In genomic region chr18:73835656-73836055, GRCh38 we compare ENCODE assay signal across 26 cellular contexts.
"Had no signal": no experiment of that assay in that cellular context is flagged by ENCODE, and none has a peak within 500 bp of the region (broad histone marks: within the 10 kb centered on the region; RNA-seq: fewer than 3 reads in every experiment).

No MANE protein-coding gene starts in this region.

- H3K79me2 ChIP-seq: parathyroid adenoma had no signal

- H3K4me1 ChIP-seq: adrenal gland, ascending aorta, heart left ventricle, parathyroid adenoma, suprapubic skin, tibial artery, upper lobe of right lung had no signal

- H3K27me3 ChIP-seq: adrenal gland, ascending aorta, brain microvascular endothelial cell, heart left ventricle, suprapubic skin, tibial artery, upper lobe of right lung had no signal

- H3K9me3 ChIP-seq: adrenal gland, ascending aorta, heart left ventricle, suprapubic skin, tibial artery, upper lobe of right lung had no signal

- H3K36me3 ChIP-seq: adrenal gland, ascending aorta, brain microvascular endothelial cell, heart left ventricle, suprapubic skin, tibial artery, upper lobe of right lung had no signal

- ATAC-seq: heart left ventricle; naive thymus-derived CD8-positive, alpha-beta T cell; right cardiac atrium had no signal

- H2AFZ ChIP-seq: parathyroid adenoma had no signal

- DNase-seq: activated CD4-positive, alpha-beta T cell treated with anti-CD3 and anti-CD28 coated beads for 4 hours; activated CD4-positive, alpha-beta T cell treated with anti-CD3 and anti-CD28 coated beads, Interleukin-2, amount 50 U/mL, for 4 hours; activated effector memory CD4-positive, alpha-beta T cell treated with Interleukin-2 at 50 U/mL for 16 hours; activated naive CD4-positive, alpha-beta T cell treated with anti-CD3 and anti-CD28 coated beads for 36 hours; activated naive CD8-positive, alpha-beta T cell treated with anti-CD3 and anti-CD28 coated beads for 36 hours; activated T-cell treated with anti-CD3 and anti-CD28 coated beads for 4 hours; adrenal gland; brain microvascular endothelial cell; dermis blood vessel endothelial cell; effector CD4-positive, alpha-beta T cell; heart left ventricle; hypothalamus; immature natural killer cell; kidney; naive thymus-derived CD8-positive, alpha-beta T cell; nucleus accumbens; right cardiac atrium; stimulated activated CD4-positive, alpha-beta T cell treated with anti-CD3 and anti-CD28 coated beads, Interleukin-15, amount 100 ng/mL, for 24 hours; stimulated activated naive CD4-positive, alpha-beta T cell; tibial artery; upper lobe of right lung had no signal

- H3K27ac ChIP-seq: adrenal gland, ascending aorta, brain microvascular endothelial cell, epithelial cell of prostate, heart left ventricle, parathyroid adenoma, suprapubic skin, tibial artery, upper lobe of right lung, VCaP had no signal

- H3K9ac ChIP-seq: parathyroid adenoma had no signal

- H3K4me3 ChIP-seq: adrenal gland, ascending aorta, heart left ventricle, suprapubic skin, tibial artery, upper lobe of right lung had no signal
